ENCODE assay signal across 20 cellular contexts in genomic region chr14:102203382-102203781, GRCh38.
DNase-seq lines count a peak whose midpoint lies in the region; ATAC-seq and TF ChIP-seq lines count a peak whose summit lies in the region.
"Had no signal": no experiment of that assay in that cellular context is flagged by ENCODE, and none has a peak within 500 bp of the region (broad histone marks: within the 10 kb centered on the region; RNA-seq: fewer than 3 reads in every experiment).

No MANE protein-coding gene starts in this region.

- H3K4me3 ChIP-seq in H7 (ENCODE audit: insufficient read depth, low read depth, low read length) (no peak overlapping the region), OCI-LY7 (ENCODE audit: low read depth, low read length, poor library complexity, severe bottlenecking) (no peak overlapping the region), sigmoid colon (no peak overlapping the region), PC-3 (ENCODE audit: low read length) (no peak overlapping the region), esophagus squamous epithelium (no peak overlapping the region)
- H3K4me3 ChIP-seq: PC-9, SJSA1 had no signal

- no peaks in the 10 kb centered on the region for H4K20me1 ChIP-seq in OCI-LY7 (ENCODE audit: insufficient read depth, low read length)
- no peaks in the 10 kb centered on the region for H4K20me1 ChIP-seq in PC-3 (ENCODE audit: low read length)

- ATAC-seq in PC-3: no peak
- ATAC-seq: HCT116, HepG2 had no signal

- TF ChIP-seq POLR2A in sigmoid colon (IDR thresholded peaks at IDR 0.05) (no peak), esophagus squamous epithelium (IDR thresholded peaks at IDR 0.05) (no peak)

- no peak for TF ChIP-seq EP300 in sigmoid colon (IDR thresholded peaks at IDR 0.05)

- H3K79me2 ChIP-seq in OCI-LY7 (ENCODE audit: insufficient read depth, low read depth, low read length) (peaks cover 6% of the 10 kb centered on the region; the same call in 1 of the 2 replicates), PC-3 (ENCODE audit: low read length) (peaks cover 35% of the 10 kb centered on the region)

- DNase-seq in H7 (peak; percentile 42), OCI-LY7 (ENCODE audit: low spot score) (no peak), epidermal melanocyte (ENCODE audit: insufficient read length, low spot score) (peak; percentile 8), sigmoid colon (peak; percentile 36), activated T-cell treated with anti-CD3 and anti-CD28 coated beads for 4 hours (no peak), PC-3 (no peak), esophagus squamous epithelium (lab: John Stamatoyannopoulos, UW) (no peak)
- DNase-seq: ACHN; Calu3; CD4-positive, alpha-beta memory T cell; DMS79; NCI-H1048; NCI-H1436 treated with DMSO at 0.1 percent for 48 hours; NCI-H2081; NCI-H510A treated with DMSO at 0.1 percent for 48 hours; PC-9 had no signal

- TF ChIP-seq CTCF in OCI-LY7 (conservative IDR thresholded peaks at IDR 0.05; ENCODE audit: low read length) (no peak), sigmoid colon (IDR thresholded peaks at IDR 0.05) (no peak), PC-3 (conservative IDR thresholded peaks at IDR 0.05; ENCODE audit: low read depth, low read length) (no peak), esophagus squamous epithelium (IDR thresholded peaks at IDR 0.05) (no peak)

- no peaks in the 10 kb centered on the region for H3F3A ChIP-seq in PC-3 (ENCODE audit: low read length, unreplicated experiment)

- H3K27me3 ChIP-seq in H7 (ENCODE audit: control insufficient read depth, insufficient read depth, low read length) (no peaks in the 10 kb centered on the region), sigmoid colon (no peaks in the 10 kb centered on the region), PC-3 (ENCODE audit: low read length) (no peaks in the 10 kb centered on the region), esophagus squamous epithelium (no peaks in the 10 kb centered on the region)
- H3K27me3 ChIP-seq: SJSA1 had no signal

- intact Hi-C loops in OCI-LY7 (cut with micrococcal nuclease; ENCODE audit: unreplicated experiment): no loop called here
- intact Hi-C loops in sigmoid colon (cut with DNase I): no loop called here
- intact Hi-C loops in PC-3 (cut with micrococcal nuclease): no loop called here
- intact Hi-C loops in esophagus squamous epithelium (cut with DNase I): no loop called here

- H3K9ac ChIP-seq in PC-3 (ENCODE audit: low read length): no peak overlapping the region
- H3K9ac ChIP-seq: KMS-11 had no signal

- BruUV-seq in OCI-LY7 (replicated peaks; lab: Mats Ljungman, UMichigan): no TSS peak
- no TSS peak for BruUV-seq in PC-3 (replicated peaks; lab: Mats Ljungman, UMichigan)

- 0 out of 2 replicates have a peak overlapping the region, but pooled peaks have one; percentile 3 for H3K4me2 ChIP-seq in OCI-LY7 (ENCODE audit: low read length)
- H3K4me2 ChIP-seq in PC-3 (ENCODE audit: low read length): no peak overlapping the region
- H3K4me2 ChIP-seq: KMS-11, PC-9 had no signal

- POLR2A ChIA-PET in OCI-LY7 (lab: Charles Lee) (no interaction called here), PC-3 (lab: Charles Lee; ENCODE audit: unreplicated experiment) (no interaction called here)

- peaks cover 1% of the 10 kb centered on the region for H3K36me3 ChIP-seq in H7 (replicated peaks; ENCODE audit: control insufficient read depth, insufficient read depth, low read length)
- H3K36me3 ChIP-seq in OCI-LY7 (ENCODE audit: insufficient read depth, low read length): peaks cover 34% of the 10 kb centered on the region; the same call in 1 of the 2 replicates
- peaks cover 0 to 52% (median 5%) of the 10 kb centered on the region in 4 donors for H3K36me3 ChIP-seq in sigmoid colon
- peaks cover 7% of the 10 kb centered on the region; the same call in 1 of the 2 replicates for H3K36me3 ChIP-seq in PC-3 (ENCODE audit: low read depth, low read length)
- H3K36me3 ChIP-seq in esophagus squamous epithelium: peaks cover 5 to 99% (median 20%) of the 10 kb centered on the region in 3 donors

- H3K4me1 ChIP-seq in OCI-LY7 (ENCODE audit: insufficient read depth, low read length, poor library complexity, severe bottlenecking): peaks cover 61% of the 10 kb centered on the region
- H3K4me1 ChIP-seq in sigmoid colon: no peaks in the 10 kb centered on the region
- no peaks in the 10 kb centered on the region for H3K4me1 ChIP-seq in PC-3 (ENCODE audit: insufficient read depth, low read length)
- no peaks in the 10 kb centered on the region for H3K4me1 ChIP-seq in esophagus squamous epithelium
- H3K4me1 ChIP-seq: SJSA1 had no signal

- H3K9me2 ChIP-seq in OCI-LY7 (ENCODE audit: insufficient read depth, low read length): no peaks in the 10 kb centered on the region
- H3K9me2 ChIP-seq in PC-3 (replicated peaks; ENCODE audit: low read length): no peaks in the 10 kb centered on the region

- H2AFZ ChIP-seq in OCI-LY7 (ENCODE audit: low read length): no peak overlapping the region
- no peak overlapping the region for H2AFZ ChIP-seq in PC-3 (ENCODE audit: low read length)
- H2AFZ ChIP-seq: PC-9 had no signal

- no peak overlapping the region for H3K27ac ChIP-seq in OCI-LY7 (ENCODE audit: low read depth, low read length, poor library complexity, severe bottlenecking)
- H3K27ac ChIP-seq in sigmoid colon: no peak overlapping the region
- no peak overlapping the region for H3K27ac ChIP-seq in PC-3 (ENCODE audit: low read length)
- no peak overlapping the region for H3K27ac ChIP-seq in esophagus squamous epithelium
- H3K27ac ChIP-seq: KMS-11, PC-9, SJSA1 had no signal

- no peaks in the 10 kb centered on the region for H3K9me3 ChIP-seq in OCI-LY7 (ENCODE audit: low read length)
- H3K9me3 ChIP-seq in sigmoid colon: no peaks in the 10 kb centered on the region
- no peaks in the 10 kb centered on the region for H3K9me3 ChIP-seq in PC-3 (ENCODE audit: low read length)
- no peaks in the 10 kb centered on the region for H3K9me3 ChIP-seq in esophagus squamous epithelium
- H3K9me3 ChIP-seq: SJSA1 had no signal

- WGBS in sigmoid colon, 2 donors: 83 to 93% methylated on average over 6 of the region's 6 CpGs
- WGBS in esophagus squamous epithelium, 2 donors: 80 to 89% methylated on average over 5 to 6 of the region's 6 CpGs

- CTCF ChIA-PET in OCI-LY7 (lab: Charles Lee; ENCODE audit: unreplicated experiment): no interaction called here
- CTCF ChIA-PET in PC-3 (lab: Charles Lee): no interaction called here

Comparison
In these comparisons a context has a peak if more than half of its experiments do, and no peak if none do; other contexts are left out.
1. DNase-seq: peak in H7 (single experiment), epidermal melanocyte (single experiment) and sigmoid colon (single experiment); none in OCI-LY7 (single experiment), activated T-cell treated with anti-CD3 and anti-CD28 coated beads for 4 hours (single experiment), PC-3 (single experiment) and esophagus squamous epithelium (single experiment).